ENCODE assay signal across 22 cellular contexts in the genomic region with DNA sequence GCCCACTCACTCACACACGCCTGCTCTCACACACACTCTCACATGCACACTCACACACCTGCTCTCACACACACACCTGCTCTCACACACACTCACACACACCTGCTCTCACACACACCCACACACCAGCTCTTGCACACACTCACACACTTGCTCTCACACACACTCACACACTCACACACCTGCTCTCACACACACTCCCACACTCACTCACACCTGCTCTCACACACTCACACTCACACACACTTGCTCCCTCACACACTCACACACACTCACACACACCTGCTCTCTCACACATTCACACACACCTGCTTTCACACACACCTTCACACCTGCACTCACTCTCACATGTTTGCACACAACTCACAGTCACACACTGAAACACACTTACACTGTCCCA. TPM values are rescaled to one million over a fixed set of nuclear protein-coding genes. Genes with fewer than 3 reads are reported as not detected.
A peak's percentile ranks its signal among the peaks of the same experiment; 100 is the strongest.
DNase-seq lines count a peak whose midpoint lies in the region; ATAC-seq, FAIRE-seq and TF ChIP-seq lines count a peak whose summit lies in the region.
"Had no signal": no experiment of that assay in that cellular context is flagged by ENCODE, and none has a peak within 500 bp of the region (broad histone marks: within the 10 kb centered on the region; RNA-seq: fewer than 3 reads in every experiment).

No MANE protein-coding gene starts in this region.

- H3K36me3 ChIP-seq in GM12878 (ENCODE audit: control insufficient read depth in 2 of 2, insufficient read depth in 2 of 2, low read length in 1 of 2) (no peaks in the 10 kb centered on the region), trophoblast cell (ENCODE audit: control insufficient read depth in 1 of 2, insufficient read depth in 2 of 2, low read length in 2 of 2) (no peaks in the 10 kb centered on the region)

- FAIRE-seq in GM12878 (lab: Jason Lieb, UNC): no peak
- FAIRE-seq: RCC 7860 had no signal

- no peak overlapping the region for H3K23ac ChIP-seq in trophoblast cell (ENCODE audit: low read length)

- H3K4me3 ChIP-seq in GM12878: no peak overlapping the region
- H3K4me3 ChIP-seq in trophoblast cell (ENCODE audit: low read depth, low read length): peak overlapping the region; percentile 47

- H2BK120ac ChIP-seq in trophoblast cell (ENCODE audit: insufficient read depth, low read length, poor library complexity): no peak overlapping the region

- TF ChIP-seq EP300 in GM12878 (IDR thresholded peaks at IDR 0.05; ENCODE audit: borderline replicate concordance in 1 of 2, control insufficient read depth in 1 of 2, low read depth in 2 of 2, low read length in 2 of 2): no peak

- peak overlapping the region; percentile 1 for H3K27ac Mint-ChIP-seq in activated naive CD4-positive, alpha-beta T cell treated with anti-CD3 and anti-CD28 coated beads, Interleukin-2, amount 50 U/mL, for 24 hours

- no peaks in the 10 kb centered on the region for H3K9me3 Mint-ChIP-seq in activated naive CD4-positive, alpha-beta T cell treated with anti-CD3 and anti-CD28 coated beads, Interleukin-2, amount 50 U/mL, for 24 hours

- CTCF ChIA-PET in GM12878 (lab: Yijun Ruan, JAX): no interaction called here

- H3K4me1 ChIP-seq in GM12878 (ENCODE audit: control insufficient read depth, insufficient read depth, low read length): no peaks in the 10 kb centered on the region
- H3K4me1 ChIP-seq in trophoblast cell (ENCODE audit: control insufficient read depth in 1 of 2, insufficient read depth in 2 of 2, low read length in 2 of 2): no peaks in the 10 kb centered on the region

- no peak overlapping the region for H4K12ac ChIP-seq in trophoblast cell (ENCODE audit: low read depth, low read length)

- SMC1A ChIA-PET in GM12878 (lab: Charles Lee; ENCODE audit: uncharacterized antibody, unreplicated experiment): no interaction called here

- H3K27me3 ChIP-seq in GM12878 (replicated peaks in 1 of 2; ENCODE audit: control insufficient read depth in 2 of 2, insufficient read depth in 2 of 2, low read length in 1 of 2): peaks cover 1 to 2% of the 10 kb centered on the region in 2 experiments; a peak in 3 of 4 replicates
- no peaks in the 10 kb centered on the region for H3K27me3 ChIP-seq in trophoblast cell (ENCODE audit: insufficient read depth, low read length)

- TF ChIP-seq POLR2A in GM12878 (IDR thresholded peaks at IDR 0.05; ENCODE audit: low read depth, low read length): no peak

- H3K14ac ChIP-seq in trophoblast cell (ENCODE audit: low read length): no peak overlapping the region

- no peak overlapping the region for H2AFZ ChIP-seq in GM12878 (ENCODE audit: control insufficient read depth, low read depth, low read length)
- no peak overlapping the region for H2AFZ ChIP-seq in trophoblast cell (ENCODE audit: insufficient read depth, low read length, poor library complexity)

- intact Hi-C loops in GM12878 (cut with micrococcal nuclease; ENCODE audit: unreplicated experiment): no loop called here

- H3K4me3 Mint-ChIP-seq in activated naive CD4-positive, alpha-beta T cell treated with anti-CD3 and anti-CD28 coated beads, Interleukin-2, amount 50 U/mL, for 24 hours: no peak overlapping the region

- H3K9me3 ChIP-seq in GM12878 (replicated peaks; ENCODE audit: control insufficient read depth, insufficient read depth, low read length): no peaks in the 10 kb centered on the region; the same call in 2 of the 3 replicates
- peaks cover 4% of the 10 kb centered on the region for H3K9me3 ChIP-seq in trophoblast cell (ENCODE audit: insufficient read depth, low read depth, low read length)

- H3K18ac ChIP-seq in trophoblast cell (ENCODE audit: low read length): no peak overlapping the region

- H3K4ac ChIP-seq in trophoblast cell (ENCODE audit: low read depth, low read length): no peak overlapping the region

- H3K9ac ChIP-seq in GM12878 (ENCODE audit: control insufficient read depth, insufficient read depth, low read length) (no peak overlapping the region), trophoblast cell (ENCODE audit: low read length) (no peak overlapping the region)

- no peak for TF ChIP-seq CTCF in GM12878 (IDR thresholded peaks at IDR 0.05 in 2 of 3, conservative IDR thresholded peaks at IDR 0.05 in 1 of 3; ENCODE audit: control insufficient read depth in 2 of 3, extremely low read depth in 1 of 3, insufficient read depth in 1 of 3, low read depth in 3 of 3, low read length in 3 of 3)

- BruUV-seq in GM12878 (replicated peaks; lab: Mats Ljungman, UMichigan): no TSS peak

- RAD21 ChIA-PET in GM12878 (lab: Charles Lee; ENCODE audit: unreplicated experiment): no interaction called here

- ATAC-seq in GM12878: no peak
- ATAC-seq: Right ventricle myocardium inferior had no signal

- in situ Hi-C loops in GM12878 (cut with MboI): no loop called here

- POLR2A ChIA-PET in GM12878 (lab: Charles Lee): no interaction called here

- H2BK5ac ChIP-seq in trophoblast cell (ENCODE audit: low read depth, low read length, poor library complexity): no peak overlapping the region

- H4K20me1 ChIP-seq in GM12878 (ENCODE audit: control insufficient read depth, insufficient read depth): no peaks in the 10 kb centered on the region

- no peaks in the 10 kb centered on the region for H3K79me1 ChIP-seq in trophoblast cell (ENCODE audit: low read length)

- no peak overlapping the region for H4K8ac ChIP-seq in trophoblast cell (ENCODE audit: low read depth, low read length)

- no peak overlapping the region for H3K4me2 ChIP-seq in GM12878 (ENCODE audit: control insufficient read depth, insufficient read depth)
- H3K4me2 ChIP-seq in trophoblast cell (ENCODE audit: low read length): no peak overlapping the region

- no peak for DNase-seq in activated naive CD4-positive, alpha-beta T cell treated with anti-CD3 and anti-CD28 coated beads, Interleukin-2, amount 50 U/mL, for 16 hours
- DNase-seq in GM12878 (ENCODE audit: low read depth, low spot score): no peak
- DNase-seq in trophoblast cell: no peak
- DNase-seq in NCI-H345 (lab: John Stamatoyannopoulos, UW): no peak
- DNase-seq in COLO668 (lab: John Stamatoyannopoulos, UW; ENCODE audit: unreplicated experiment): no peak
- DNase-seq: AML-193; COR-L47; DMS 273 treated with DMSO at 0.1 percent for 48 hours; DND-41; HCEC 1CT; NCI-H1105 treated with DMSO at 0.1 percent for 48 hours; NCI-H1694; NCI-H510A; NCI-H748 treated with DMSO at 0.1 percent for 48 hours; NK-92 treated with Interleukin-12 subunit alpha and Interleukin-12 subunit beta, amount 100 ng/mL, for 24 hours had no signal

- peaks cover 7% of the 10 kb centered on the region for H3K27me3 Mint-ChIP-seq in activated naive CD4-positive, alpha-beta T cell treated with anti-CD3 and anti-CD28 coated beads, Interleukin-2, amount 50 U/mL, for 24 hours

- no peak overlapping the region for H4K91ac ChIP-seq in trophoblast cell (ENCODE audit: low read depth, low read length)

- no peaks in the 10 kb centered on the region for H3K36me3 Mint-ChIP-seq in activated naive CD4-positive, alpha-beta T cell treated with anti-CD3 and anti-CD28 coated beads, Interleukin-2, amount 50 U/mL, for 24 hours

- H3K27ac ChIP-seq in GM12878 (ENCODE audit: control insufficient read depth, insufficient read depth): no peak overlapping the region
- H3K27ac ChIP-seq in trophoblast cell (ENCODE audit: low read depth, low read length): no peak overlapping the region
- H3K27ac ChIP-seq: 22Rv1 had no signal

- no peak overlapping the region for H2BK12ac ChIP-seq in trophoblast cell (ENCODE audit: low read length)

- peaks cover 9% of the 10 kb centered on the region for H3K4me1 Mint-ChIP-seq in activated naive CD4-positive, alpha-beta T cell treated with anti-CD3 and anti-CD28 coated beads, Interleukin-2, amount 50 U/mL, for 24 hours

- 0% methylated on average over 1 of the region's 1 CpG for WGBS in GM12878 (ENCODE audit: insufficient coverage, insufficient replicate concordance, low lambda C conversion rate, missing lambda C conversion rate)
- 100% methylated on average over 1 of the region's 1 CpG for WGBS in trophoblast cell (ENCODE audit: extremely low coverage, insufficient coverage, insufficient read length)

- H2AK5ac ChIP-seq in trophoblast cell (ENCODE audit: low read length): no peak overlapping the region

- H3K79me2 ChIP-seq in GM12878 (ENCODE audit: control insufficient read depth, insufficient read depth, low read length) (no peaks in the 10 kb centered on the region), trophoblast cell (ENCODE audit: control insufficient read depth, insufficient read depth, low read length, poor library complexity) (no peaks in the 10 kb centered on the region)

- no peak for TF ChIP-seq RAD21 in GM12878 (IDR thresholded peaks at IDR 0.05; ENCODE audit: insufficient read depth, low read depth, low read length)

RNA-seq across cellular contexts. Expression of gene CD300H, which starts 4.0 kb away (rescaled TPM):
- not detected in 2 replicates for total RNA-seq in GM12878 (2013; cell fraction: nucleolus; rRNA removed)
- total RNA-seq in GM12878 (2014; rRNA removed) (not detected in 2 replicates), GM12878 (2014; rRNA removed; fragmentation: Illumina TruSeq; extraction: Trizol) (not detected in 2 replicates), GM12878 (2021) (not detected in 2 replicates)
- polyA plus RNA-seq in GM12878 (2011; ENCODE audit: low read depth): not detected
- polyA plus RNA-seq in GM12878 (2011; rRNA removed) (not detected in 2 replicates), GM12878 (2014; fragmentation: Illumina TruSeq; extraction: Trizol) (not detected in 2 replicates), GM12878 (2014; fragmentation: Nextera tagmentation; extraction: Ambion mirVana) (not detected), GM12878 (2014; rRNA removed) (not detected in 2 replicates), GM12878 (2016; fragmentation: Nextera tagmentation; extraction: Ambion mirVana) (not detected)
- polyA plus RNA-seq in GM12878 (2011; cell fraction: cytosol; rRNA removed): not detected in 2 replicates
- polyA plus RNA-seq in GM12878 (2011; cell fraction: nucleus; rRNA removed): not detected in 2 replicates
- polyA plus RNA-seq in GM12878 (2012): not detected in 2 replicates
- not detected in 2 replicates for polyA minus RNA-seq in GM12878 (2011; rRNA and poly(A)+ RNA removed)
- polyA minus RNA-seq in GM12878 (2011; cell fraction: cytosol; rRNA and poly(A)+ RNA removed): not detected in 2 replicates
- not detected in 2 replicates for polyA minus RNA-seq in GM12878 (2011; cell fraction: nucleus; rRNA and poly(A)+ RNA removed)
- polyA plus RNA-seq in trophoblast cell (2013): not detected in 2 replicates
- total RNA-seq: G401, OCI-LY7, Right ventricle myocardium inferior, SK-MEL-5 had no signal

RNA-seq across cellular contexts. Expression of gene CD300C, which starts 17.4 kb away (rescaled TPM):
- not detected in 2 replicates for total RNA-seq in GM12878 (2013; cell fraction: nucleolus; rRNA removed)
- 0.23 and 0.27 TPM in 2 replicates for total RNA-seq in GM12878 (2014; rRNA removed)
- 0.13 TPM in 1 of 2 replicates, not detected in the other for total RNA-seq in GM12878 (2014; rRNA removed; fragmentation: Illumina TruSeq; extraction: Trizol)
- 0.19 and 0.38 TPM in 2 replicates for total RNA-seq in GM12878 (2021)
- 0.17 TPM for polyA plus RNA-seq in GM12878 (2011; ENCODE audit: low read depth)
- 0.12 TPM in 1 of 2 replicates, not detected in the other for polyA plus RNA-seq in GM12878 (2011; rRNA removed)
- polyA plus RNA-seq in GM12878 (2011; cell fraction: cytosol; rRNA removed): not detected in 2 replicates
- polyA plus RNA-seq in GM12878 (2011; cell fraction: nucleus; rRNA removed): 0.18 TPM in 1 of 2 replicates, not detected in the other
- 0.16 and 0.29 TPM in 2 replicates for polyA plus RNA-seq in GM12878 (2012)
- polyA plus RNA-seq in GM12878 (2014; fragmentation: Illumina TruSeq; extraction: Trizol): 0.25 TPM in 1 of 2 replicates, not detected in the other
- under 1 TPM in 1 of 2 experiments, not detected in 1; 0.13 TPM for polyA plus RNA-seq in GM12878 (2014; fragmentation: Nextera tagmentation; extraction: Ambion mirVana)
- polyA plus RNA-seq in GM12878 (2014; rRNA removed): 0.11 TPM in 1 of 2 replicates, not detected in the other
- under 1 TPM in 1 of 2 experiments, not detected in 1; 0.24 TPM for polyA plus RNA-seq in GM12878 (2016; fragmentation: Nextera tagmentation; extraction: Ambion mirVana)
- not detected in 2 replicates for polyA minus RNA-seq in GM12878 (2011; rRNA and poly(A)+ RNA removed)
- polyA minus RNA-seq in GM12878 (2011; cell fraction: cytosol; rRNA and poly(A)+ RNA removed): not detected in 2 replicates
- polyA minus RNA-seq in GM12878 (2011; cell fraction: nucleus; rRNA and poly(A)+ RNA removed): not detected in 2 replicates
- not detected in 2 replicates for polyA plus RNA-seq in trophoblast cell (2013)
- total RNA-seq: G401, OCI-LY7 had no signal

RNA-seq across cellular contexts. Expression of gene CD300LD, which starts 28.7 kb away (rescaled TPM):
- not detected in 2 replicates for total RNA-seq in GM12878 (2013; cell fraction: nucleolus; rRNA removed)
- total RNA-seq in GM12878 (2014; rRNA removed) (not detected in 2 replicates), GM12878 (2014; rRNA removed; fragmentation: Illumina TruSeq; extraction: Trizol) (not detected in 2 replicates), GM12878 (2021) (not detected in 2 replicates)
- not detected for polyA plus RNA-seq in GM12878 (2011; ENCODE audit: low read depth)
- polyA plus RNA-seq in GM12878 (2011; rRNA removed) (not detected in 2 replicates), GM12878 (2014; fragmentation: Illumina TruSeq; extraction: Trizol) (not detected in 2 replicates), GM12878 (2014; fragmentation: Nextera tagmentation; extraction: Ambion mirVana) (not detected), GM12878 (2014; rRNA removed) (not detected in 2 replicates), GM12878 (2016; fragmentation: Nextera tagmentation; extraction: Ambion mirVana) (not detected)
- not detected in 2 replicates for polyA plus RNA-seq in GM12878 (2011; cell fraction: cytosol; rRNA removed)
- polyA plus RNA-seq in GM12878 (2011; cell fraction: nucleus; rRNA removed): not detected in 2 replicates
- polyA plus RNA-seq in GM12878 (2012): not detected in 2 replicates
- polyA minus RNA-seq in GM12878 (2011; rRNA and poly(A)+ RNA removed): not detected in 2 replicates
- polyA minus RNA-seq in GM12878 (2011; cell fraction: cytosol; rRNA and poly(A)+ RNA removed): not detected in 2 replicates
- polyA minus RNA-seq in GM12878 (2011; cell fraction: nucleus; rRNA and poly(A)+ RNA removed): not detected in 2 replicates
- not detected in 2 replicates for polyA plus RNA-seq in trophoblast cell (2013)
- total RNA-seq: G401, OCI-LY7, Right ventricle myocardium inferior, SK-MEL-5 had no signal

RNA-seq across cellular contexts. Expression of gene CD300LB, which starts 32.1 kb away (rescaled TPM):
- total RNA-seq in GM12878 (2013; cell fraction: nucleolus; rRNA removed): 0.38 and 0.47 TPM in 2 replicates
- total RNA-seq in GM12878 (2014; rRNA removed) (0.38 and 0.56 TPM in 2 replicates), GM12878 (2014; rRNA removed; fragmentation: Illumina TruSeq; extraction: Trizol) (0.14 and 0.27 TPM in 2 replicates), GM12878 (2021) (0.08 and 0.23 TPM in 2 replicates)
- 0.10 TPM for polyA plus RNA-seq in GM12878 (2011; ENCODE audit: low read depth)
- polyA plus RNA-seq in GM12878 (2011; rRNA removed) (0.56 and 0.57 TPM in 2 replicates), GM12878 (2014; fragmentation: Illumina TruSeq; extraction: Trizol) (0.17 and 0.24 TPM in 2 replicates), GM12878 (2014; fragmentation: Nextera tagmentation; extraction: Ambion mirVana) (not detected), GM12878 (2014; rRNA removed) (0.08 and 0.15 TPM in 2 replicates), GM12878 (2016; fragmentation: Nextera tagmentation; extraction: Ambion mirVana) (not detected)
- 0.90 and 1.0 TPM in 2 replicates for polyA plus RNA-seq in GM12878 (2011; cell fraction: cytosol; rRNA removed)
- 0.41 and 0.60 TPM in 2 replicates for polyA plus RNA-seq in GM12878 (2011; cell fraction: nucleus; rRNA removed)
- polyA plus RNA-seq in GM12878 (2012): 0.29 and 0.30 TPM in 2 replicates
- 0.57 and 0.59 TPM in 2 replicates for polyA minus RNA-seq in GM12878 (2011; rRNA and poly(A)+ RNA removed)
- polyA minus RNA-seq in GM12878 (2011; cell fraction: cytosol; rRNA and poly(A)+ RNA removed): not detected in 2 replicates
- polyA minus RNA-seq in GM12878 (2011; cell fraction: nucleus; rRNA and poly(A)+ RNA removed): 0.24 and 0.29 TPM in 2 replicates
- polyA plus RNA-seq in trophoblast cell (2013): not detected in 2 replicates
- total RNA-seq: G401, OCI-LY7, SK-MEL-5 had no signal
